2 cellular contexts compared by ENCODE assay signal in the genomic region with DNA sequence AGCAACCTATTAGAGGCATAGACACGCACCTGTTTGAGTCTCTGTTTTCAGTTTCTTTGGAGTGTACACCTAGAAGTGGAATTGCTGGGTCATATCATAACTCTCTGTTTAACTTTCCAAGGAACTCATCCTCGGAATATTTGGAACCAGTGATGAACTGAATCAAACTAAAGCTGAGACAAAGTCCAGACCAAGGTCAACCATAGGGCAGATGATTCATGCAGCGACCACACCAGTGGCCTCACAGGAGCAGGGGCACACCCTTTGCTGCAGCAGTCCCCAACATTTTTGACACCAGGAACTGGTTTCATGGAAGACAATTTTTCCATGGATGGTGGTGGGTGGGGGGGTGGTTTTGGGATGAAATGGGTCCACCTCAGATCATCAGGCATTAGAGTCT.
TF ChIP-seq lines count a peak whose summit lies in the region.

No MANE protein-coding gene starts in this region.

TF ChIP-seq in SK-N-SH, 30 proteins besides CTCF, POLR2A, EP300 and RAD21 (continued from another document):
- TF ChIP-seq, protein P1, sequence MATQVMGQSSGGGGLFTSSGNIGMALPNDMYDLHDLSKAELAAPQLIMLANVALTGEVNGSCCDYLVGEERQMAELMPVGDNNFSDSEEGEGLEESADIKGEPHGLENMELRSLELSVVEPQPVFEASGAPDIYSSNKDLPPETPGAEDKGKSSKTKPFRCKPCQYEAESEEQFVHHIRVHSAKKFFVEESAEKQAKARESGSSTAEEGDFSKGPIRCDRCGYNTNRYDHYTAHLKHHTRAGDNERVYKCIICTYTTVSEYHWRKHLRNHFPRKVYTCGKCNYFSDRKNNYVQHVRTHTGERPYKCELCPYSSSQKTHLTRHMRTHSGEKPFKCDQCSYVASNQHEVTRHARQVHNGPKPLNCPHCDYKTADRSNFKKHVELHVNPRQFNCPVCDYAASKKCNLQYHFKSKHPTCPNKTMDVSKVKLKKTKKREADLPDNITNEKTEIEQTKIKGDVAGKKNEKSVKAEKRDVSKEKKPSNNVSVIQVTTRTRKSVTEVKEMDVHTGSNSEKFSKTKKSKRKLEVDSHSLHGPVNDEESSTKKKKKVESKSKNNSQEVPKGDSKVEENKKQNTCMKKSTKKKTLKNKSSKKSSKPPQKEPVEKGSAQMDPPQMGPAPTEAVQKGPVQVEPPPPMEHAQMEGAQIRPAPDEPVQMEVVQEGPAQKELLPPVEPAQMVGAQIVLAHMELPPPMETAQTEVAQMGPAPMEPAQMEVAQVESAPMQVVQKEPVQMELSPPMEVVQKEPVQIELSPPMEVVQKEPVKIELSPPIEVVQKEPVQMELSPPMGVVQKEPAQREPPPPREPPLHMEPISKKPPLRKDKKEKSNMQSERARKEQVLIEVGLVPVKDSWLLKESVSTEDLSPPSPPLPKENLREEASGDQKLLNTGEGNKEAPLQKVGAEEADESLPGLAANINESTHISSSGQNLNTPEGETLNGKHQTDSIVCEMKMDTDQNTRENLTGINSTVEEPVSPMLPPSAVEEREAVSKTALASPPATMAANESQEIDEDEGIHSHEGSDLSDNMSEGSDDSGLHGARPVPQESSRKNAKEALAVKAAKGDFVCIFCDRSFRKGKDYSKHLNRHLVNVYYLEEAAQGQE (IDR thresholded peaks at IDR 0.05; ENCODE audit: low read depth, low read length), result no peak
- TF ChIP-seq GATA2 (CRISPR knock-in tag; IDR thresholded peaks at IDR 0.05) (no peak), FOSL2 (IDR thresholded peaks at IDR 0.05; ENCODE audit: borderline replicate concordance, low read depth) (no peak), SIN3A (IDR thresholded peaks at IDR 0.05; ENCODE audit: borderline replicate concordance, low read depth, low read length) (no peak), ELF1 (IDR thresholded peaks at IDR 0.05) (no peak), FOXJ3 (CRISPR knock-in tag; IDR thresholded peaks at IDR 0.05) (no peak), NFIC (IDR thresholded peaks at IDR 0.05; ENCODE audit: borderline replicate concordance) (no peak)
- TF ChIP-seq, protein P2, sequence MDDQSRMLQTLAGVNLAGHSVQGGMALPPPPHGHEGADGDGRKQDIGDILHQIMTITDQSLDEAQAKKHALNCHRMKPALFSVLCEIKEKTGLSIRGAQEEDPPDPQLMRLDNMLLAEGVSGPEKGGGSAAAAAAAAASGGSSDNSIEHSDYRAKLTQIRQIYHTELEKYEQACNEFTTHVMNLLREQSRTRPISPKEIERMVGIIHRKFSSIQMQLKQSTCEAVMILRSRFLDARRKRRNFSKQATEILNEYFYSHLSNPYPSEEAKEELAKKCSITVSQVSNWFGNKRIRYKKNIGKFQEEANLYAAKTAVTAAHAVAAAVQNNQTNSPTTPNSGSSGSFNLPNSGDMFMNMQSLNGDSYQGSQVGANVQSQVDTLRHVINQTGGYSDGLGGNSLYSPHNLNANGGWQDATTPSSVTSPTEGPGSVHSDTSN (IDR thresholded peaks at IDR 0.05), result 0 out of 2 replicates have a peak, but pooled peaks have one; percentile 12

TF ChIP-seq in SK-N-SH treated with all-trans-retinoic acid at 6 μM for 48 hours, 23 proteins besides CTCF, POLR2A, EP300 and RAD21 (continued from another document):
- TF ChIP-seq RARB (CRISPR knock-in tag; IDR thresholded peaks at IDR 0.05) (no peak), ZFP30 (CRISPR knock-in tag; IDR thresholded peaks at IDR 0.05) (no peak), SNAI2 (CRISPR knock-in tag; IDR thresholded peaks at IDR 0.05) (no peak), ZNF70 (CRISPR knock-in tag; IDR thresholded peaks at IDR 0.05) (no peak), OSR1 (CRISPR knock-in tag; IDR thresholded peaks at IDR 0.05) (no peak), ZNF565 (CRISPR knock-in tag; conservative IDR thresholded peaks at IDR 0.05; ENCODE audit: low read depth) (no peak)
- TF ChIP-seq, protein P3, sequence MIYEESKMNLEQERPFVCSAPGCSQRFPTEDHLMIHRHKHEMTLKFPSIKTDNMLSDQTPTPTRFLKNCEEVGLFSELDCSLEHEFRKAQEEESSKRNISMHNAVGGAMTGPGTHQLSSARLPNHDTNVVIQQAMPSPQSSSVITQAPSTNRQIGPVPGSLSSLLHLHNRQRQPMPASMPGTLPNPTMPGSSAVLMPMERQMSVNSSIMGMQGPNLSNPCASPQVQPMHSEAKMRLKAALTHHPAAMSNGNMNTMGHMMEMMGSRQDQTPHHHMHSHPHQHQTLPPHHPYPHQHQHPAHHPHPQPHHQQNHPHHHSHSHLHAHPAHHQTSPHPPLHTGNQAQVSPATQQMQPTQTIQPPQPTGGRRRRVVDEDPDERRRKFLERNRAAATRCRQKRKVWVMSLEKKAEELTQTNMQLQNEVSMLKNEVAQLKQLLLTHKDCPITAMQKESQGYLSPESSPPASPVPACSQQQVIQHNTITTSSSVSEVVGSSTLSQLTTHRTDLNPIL (CRISPR knock-in tag; IDR thresholded peaks at IDR 0.05; ENCODE audit: low read depth), result no peak
- TF ChIP-seq, protein P4, sequence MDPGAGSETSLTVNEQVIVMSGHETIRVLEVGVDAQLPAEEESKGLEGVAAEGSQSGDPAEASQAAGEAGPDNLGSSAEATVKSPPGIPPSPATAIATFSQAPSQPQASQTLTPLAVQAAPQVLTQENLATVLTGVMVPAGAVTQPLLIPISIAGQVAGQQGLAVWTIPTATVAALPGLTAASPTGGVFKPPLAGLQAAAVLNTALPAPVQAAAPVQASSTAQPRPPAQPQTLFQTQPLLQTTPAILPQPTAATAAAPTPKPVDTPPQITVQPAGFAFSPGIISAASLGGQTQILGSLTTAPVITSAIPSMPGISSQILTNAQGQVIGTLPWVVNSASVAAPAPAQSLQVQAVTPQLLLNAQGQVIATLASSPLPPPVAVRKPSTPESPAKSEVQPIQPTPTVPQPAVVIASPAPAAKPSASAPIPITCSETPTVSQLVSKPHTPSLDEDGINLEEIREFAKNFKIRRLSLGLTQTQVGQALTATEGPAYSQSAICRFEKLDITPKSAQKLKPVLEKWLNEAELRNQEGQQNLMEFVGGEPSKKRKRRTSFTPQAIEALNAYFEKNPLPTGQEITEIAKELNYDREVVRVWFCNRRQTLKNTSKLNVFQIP (CRISPR knock-in tag; IDR thresholded peaks at IDR 0.05; ENCODE audit: borderline replicate concordance, low read depth), result no peak
TF ChIP-seq in SK-N-SH treated with all-trans-retinoic acid at 6 μM for 48 hours: peak in this region for 0.
